ENCODE assay signal across 28 cellular contexts in genomic region chr5:107639990-107640389, GRCh38. TPM values are rescaled to one million over a fixed set of nuclear protein-coding genes. Genes with fewer than 3 reads are reported as not detected.
"Had no signal": no experiment of that assay in that cellular context is flagged by ENCODE, and none has a peak within 500 bp of the region (broad histone marks: within the 10 kb centered on the region; RNA-seq: fewer than 3 reads in every experiment).

No MANE protein-coding gene starts in this region.

- H3K9me3 Mint-ChIP-seq: activated CD4-positive, alpha-beta T cell treated with anti-CD3 and anti-CD28 coated beads, Interleukin-2, amount 10 ng/mL, durations not matched to agents 7 days and 5 days; activated naive CD4-positive, alpha-beta T cell treated with anti-CD3 and anti-CD28 coated beads for 36 hours; activated naive CD4-positive, alpha-beta T cell treated with anti-CD3 and anti-CD28 coated beads, Interleukin-2, amount 50 U/mL, for 72 hours; activated T-cell treated with anti-CD3 and anti-CD28 coated beads, Interleukin-2, amount 50 U/mL, for 4 hours; activated T-helper 1 cell treated with anti-CD3 and anti-CD28 coated beads, Interleukin-12 subunit alpha, Interleukin-12 subunit beta, Interleukin-2, Interleukin-4 antibody, amounts not matched to agents 30 ng/mL and 10 ng/mL and 1 ng/mL, durations not matched to agents 14 hours and 24 hours and 36 hours; T-helper 2 cell treated with Interferon-gamma antibody and Interleukin-4, amounts not matched to agents 5 μg/mL and 100 μg/mL, for 36 hours had no signal

- H3K36me3 ChIP-seq: adrenal gland, breast epithelium, SJCRH30 had no signal

- H3K36me3 Mint-ChIP-seq: activated naive CD4-positive, alpha-beta T cell treated with anti-CD3 and anti-CD28 coated beads, Interleukin-2, amount 50 U/mL, for 72 hours had no signal

- H3K27ac Mint-ChIP-seq: activated CD4-positive, alpha-beta T cell treated with anti-CD3 and anti-CD28 coated beads, Interleukin-2, amount 10 ng/mL, durations not matched to agents 7 days and 5 days; activated naive CD4-positive, alpha-beta T cell treated with anti-CD3 and anti-CD28 coated beads for 36 hours; activated naive CD4-positive, alpha-beta T cell treated with anti-CD3 and anti-CD28 coated beads, Interleukin-2, amount 50 U/mL, for 72 hours; activated T-helper 1 cell treated with anti-CD3 and anti-CD28 coated beads, Interleukin-12 subunit alpha, Interleukin-12 subunit beta, Interleukin-2, Interleukin-4 antibody, amounts not matched to agents 30 ng/mL and 10 ng/mL and 1 ng/mL, durations not matched to agents 14 hours and 24 hours and 36 hours; T-helper 2 cell treated with Interferon-gamma antibody and Interleukin-4, amounts not matched to agents 5 μg/mL and 100 μg/mL, for 36 hours had no signal

- H3K27me3 ChIP-seq: adrenal gland, body of pancreas, breast epithelium, SJCRH30 had no signal

- DNase-seq: activated CD4-positive, alpha-beta T cell treated with anti-CD3 and anti-CD28 coated beads, Interleukin-2, amount 10 ng/mL, durations not matched to agents 7 days and 5 days; activated CD4-positive, alpha-beta T cell treated with anti-CD3 and anti-CD28 coated beads, Interleukin-2, amount 50 U/mL, for 48 hours; activated CD8-positive, alpha-beta memory T cell treated with anti-CD3 and anti-CD28 coated beads, Interleukin-2, amount 50 U/mL, for 4 hours; activated gamma-delta T cell treated with Interleukin-2 at 50 U/mL for 16 hours; activated naive CD4-positive, alpha-beta T cell treated with anti-CD3 and anti-CD28 coated beads for 36 hours; activated T-cell treated with anti-CD3 and anti-CD28 coated beads for 4 hours; activated T-cell treated with anti-CD3 and anti-CD28 coated beads, Interleukin-2, amount 50 U/mL, for 4 hours; adrenal gland; body of pancreas; Karpas-422; NCI-H1105; NCI-H1417 treated with DMSO at 0.1 percent for 48 hours; NCI-H187 treated with DMSO at 0.1 percent for 48 hours; NCI-H2081; NCI-H2171 treated with DMSO at 0.1 percent for 48 hours; NCI-H2227 treated with DMSO at 0.1 percent for 48 hours; NCI-H446 treated with DMSO at 0.1 percent for 48 hours; PC-9; Right ventricle myocardium superior; SJCRH30 had no signal

- H3K9me3 ChIP-seq: adrenal gland, body of pancreas, breast epithelium had no signal

- H3K4me1 ChIP-seq: adrenal gland, body of pancreas, breast epithelium had no signal

- ATAC-seq: activated naive CD4-positive, alpha-beta T cell treated with anti-CD3 and anti-CD28 coated beads, Interleukin-2, amount 50 U/mL, for 72 hours; activated T-cell treated with anti-CD3 and anti-CD28 coated beads, Interleukin-2, amount 50 U/mL, for 4 hours; body of pancreas; K562 had no signal

- H3K4me3 Mint-ChIP-seq: activated CD4-positive, alpha-beta T cell treated with anti-CD3 and anti-CD28 coated beads, Interleukin-2, amount 10 ng/mL, durations not matched to agents 7 days and 5 days; activated naive CD4-positive, alpha-beta T cell treated with anti-CD3 and anti-CD28 coated beads for 36 hours; activated T-cell treated with anti-CD3 and anti-CD28 coated beads, Interleukin-2, amount 50 U/mL, for 4 hours; activated T-helper 1 cell treated with anti-CD3 and anti-CD28 coated beads, Interleukin-12 subunit alpha, Interleukin-12 subunit beta, Interleukin-2, Interleukin-4 antibody, amounts not matched to agents 30 ng/mL and 10 ng/mL and 1 ng/mL, durations not matched to agents 14 hours and 24 hours and 36 hours; T-helper 2 cell treated with Interferon-gamma antibody and Interleukin-4, amounts not matched to agents 5 μg/mL and 100 μg/mL, for 36 hours had no signal

- H3K4me1 Mint-ChIP-seq: activated CD4-positive, alpha-beta T cell treated with anti-CD3 and anti-CD28 coated beads, Interleukin-2, amount 10 ng/mL, durations not matched to agents 7 days and 5 days had no signal

- H3K4me3 ChIP-seq: adrenal gland, body of pancreas, breast epithelium, K562, PC-9, SJCRH30, SK-N-MC had no signal

- H3K27ac ChIP-seq: adrenal gland, body of pancreas, breast epithelium, PC-9, RWPE1, SJCRH30, SK-N-MC had no signal

RNA-seq across cellular contexts. Expression of gene EFNA5, which starts 30.7 kb away (rescaled TPM):
- total RNA-seq: activated CD4-positive, alpha-beta T cell treated with anti-CD3 and anti-CD28 coated beads, Interleukin-2, amount 10 ng/mL, durations not matched to agents 7 days and 5 days; activated naive CD4-positive, alpha-beta T cell treated with anti-CD3 and anti-CD28 coated beads for 36 hours; activated naive CD4-positive, alpha-beta T cell treated with anti-CD3 and anti-CD28 coated beads, Interleukin-2, amount 50 U/mL, for 72 hours; activated T-helper 1 cell treated with anti-CD3 and anti-CD28 coated beads, Interleukin-12 subunit alpha, Interleukin-12 subunit beta, Interleukin-2, Interleukin-4 antibody, amounts not matched to agents 30 ng/mL and 10 ng/mL and 1 ng/mL, durations not matched to agents 14 hours and 24 hours and 36 hours; K562; T-helper 1 cell treated with Interleukin-12 subunit alpha and Interleukin-12 subunit beta and Interleukin-4 antibody, amounts not matched to agents 30 ng/mL and 1 ng/mL, for 36 hours had no signal
